28 cellular contexts compared by ENCODE assay signal in genomic region chrX:56288607-56289006, GRCh38.
"Had no signal": no experiment of that assay in that cellular context is flagged by ENCODE, and none has a peak within 500 bp of the region (broad histone marks: within the 10 kb centered on the region; RNA-seq: fewer than 3 reads in every experiment).

No MANE protein-coding gene starts in this region.

- DNase-seq: cortex of kidney; effector CD8-positive, alpha-beta T cell; effector memory CD8-positive, alpha-beta T cell; endodermal cell; erythroblast; esophagus squamous epithelium; foreskin fibroblast; foreskin melanocyte; gastrocnemius medialis; glutamatergic neuron; head of caudate nucleus; heart right ventricle; hippocampal formation; left cardiac atrium; left lung; left ventricle myocardium superior; lower lobe of right lung; mesenchymal stem cell; mucosa of descending colon; naive B cell; naive thymus-derived CD8-positive, alpha-beta T cell had no signal

- H3K27ac ChIP-seq: epithelial cell of prostate, esophagus squamous epithelium, gastrocnemius medialis, heart right ventricle, left lung, lower lobe of right lung had no signal

- H3K4me1 ChIP-seq: esophagus squamous epithelium, gastrocnemius medialis, heart right ventricle, left lung, lower lobe of right lung had no signal

- ATAC-seq: effector memory CD8-positive, alpha-beta T cell; esophagus mucosa; gastrocnemius medialis; heart right ventricle; left cardiac atrium; left lung; left ventricle myocardium superior; lower lobe of right lung; mucosa of descending colon; naive thymus-derived CD8-positive, alpha-beta T cell had no signal

- H3K27me3 ChIP-seq: esophagus squamous epithelium, left lung had no signal

- H3K4me1 Mint-ChIP-seq: endodermal cell; mesothelial cell of epicardium; naive B cell; naive thymus-derived CD8-positive, alpha-beta T cell had no signal

- H3K9me3 ChIP-seq: esophagus squamous epithelium, gastrocnemius medialis, left lung, lower lobe of right lung, mucosa of descending colon had no signal

- FAIRE-seq: endometrium, islet of Langerhans, keratinocyte had no signal

- H3K27me3 Mint-ChIP-seq: dendritic cell treated with granulocyte-macrophage colony-stimulating factor and Interleukin-4, amounts not matched to agents 40 ng/mL and 50 ng/mL, for 4 days; naive B cell; naive thymus-derived CD8-positive, alpha-beta T cell had no signal

- H3K27ac Mint-ChIP-seq: dendritic cell treated with granulocyte-macrophage colony-stimulating factor and Interleukin-4, amounts not matched to agents 40 ng/mL and 50 ng/mL, for 4 days; effector memory CD8-positive, alpha-beta T cell; endodermal cell; mesothelial cell of epicardium; naive thymus-derived CD8-positive, alpha-beta T cell had no signal

- H3K9me3 Mint-ChIP-seq: effector memory CD8-positive, alpha-beta T cell had no signal

- H3K4me3 Mint-ChIP-seq: dendritic cell treated with granulocyte-macrophage colony-stimulating factor and Interleukin-4, amounts not matched to agents 40 ng/mL and 50 ng/mL, for 4 days; effector memory CD8-positive, alpha-beta T cell; endodermal cell; mesothelial cell of epicardium; naive B cell; naive thymus-derived CD8-positive, alpha-beta T cell had no signal

- H3K4me3 ChIP-seq: esophagus squamous epithelium, gastrocnemius medialis, heart right ventricle, left lung, lower lobe of right lung, mucosa of descending colon had no signal
